Comparison of ENCODE assay signal across 2 cellular contexts in genomic region chr16:67948015-67948414, GRCh38.
TF ChIP-seq lines count a peak whose summit lies in the region.

No MANE protein-coding gene starts in this region.

TF ChIP-seq in HCT116, 20 proteins besides CTCF, POLR2A, EP300 and RAD21:
- TF ChIP-seq ATF3 (IDR thresholded peaks at IDR 0.05) (no peak), ZNF274 (IDR thresholded peaks at IDR 0.05; ENCODE audit: low read depth, low read length) (no peak), CBX3 (IDR thresholded peaks at IDR 0.05; ENCODE audit: low read depth) (no peak)
TF ChIP-seq in HCT116: peak in this region for 0.

TF ChIP-seq in HEK293T, 16 proteins besides CTCF, POLR2A, EP300 and RAD21:
- TF ChIP-seq SP1 (IDR thresholded peaks at IDR 0.05) (no peak), CTBP1 (IDR thresholded peaks at IDR 0.05; ENCODE audit: borderline replicate concordance) (no peak), HDGF (IDR thresholded peaks at IDR 0.05; ENCODE audit: borderline replicate concordance) (no peak)
- TF ChIP-seq, protein P1, sequence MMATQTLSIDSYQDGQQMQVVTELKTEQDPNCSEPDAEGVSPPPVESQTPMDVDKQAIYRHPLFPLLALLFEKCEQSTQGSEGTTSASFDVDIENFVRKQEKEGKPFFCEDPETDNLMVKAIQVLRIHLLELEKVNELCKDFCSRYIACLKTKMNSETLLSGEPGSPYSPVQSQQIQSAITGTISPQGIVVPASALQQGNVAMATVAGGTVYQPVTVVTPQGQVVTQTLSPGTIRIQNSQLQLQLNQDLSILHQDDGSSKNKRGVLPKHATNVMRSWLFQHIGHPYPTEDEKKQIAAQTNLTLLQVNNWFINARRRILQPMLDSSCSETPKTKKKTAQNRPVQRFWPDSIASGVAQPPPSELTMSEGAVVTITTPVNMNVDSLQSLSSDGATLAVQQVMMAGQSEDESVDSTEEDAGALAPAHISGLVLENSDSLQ (IDR thresholded peaks at IDR 0.05), result no peak
